ENCODE assay signal across 1 cellular context in genomic region chr16:12257926-12258561, GRCh38.
TF ChIP-seq lines count a peak whose summit lies in the region.

No MANE protein-coding gene starts in this region.

TF ChIP-seq in HepG2, 621 proteins besides CTCF, POLR2A, EP300 and RAD21 (continued from another document and continues in another):
- TF ChIP-seq ZNF572 (CRISPR knock-in tag; IDR thresholded peaks at IDR 0.05) = peak; percentile 40; the same call in 1 of the 2 replicates
- no peak for TF ChIP-seq GPN1 (CRISPR knock-in tag; IDR thresholded peaks at IDR 0.05; ENCODE audit: borderline replicate concordance)
- peak; percentile 86; the same call in 1 of the 2 replicates for TF ChIP-seq ZKSCAN8 (CRISPR knock-in tag; IDR thresholded peaks at IDR 0.05; ENCODE audit: borderline replicate concordance)
- peak; percentile 80; the same call in 1 of the 2 replicates for TF ChIP-seq MIER2 (CRISPR knock-in tag; IDR thresholded peaks at IDR 0.05)
- TF ChIP-seq ZNF225 (CRISPR knock-in tag; IDR thresholded peaks at IDR 0.05) = 0 out of 2 replicates have a peak, but pooled peaks have one; percentile 30
- peak; percentile 96 for TF ChIP-seq ZBTB25 (CRISPR knock-in tag; IDR thresholded peaks at IDR 0.05)
- peak; percentile 62; the same call in 1 of the 2 replicates for TF ChIP-seq ZNF317 (CRISPR knock-in tag; IDR thresholded peaks at IDR 0.05)
- TF ChIP-seq ZNF281 (CRISPR knock-in tag; IDR thresholded peaks at IDR 0.05; ENCODE audit: borderline replicate concordance) = peak; percentile 19; the same call in 1 of the 2 replicates
- TF ChIP-seq MTA1 (CRISPR knock-in tag; IDR thresholded peaks at IDR 0.05; ENCODE audit: borderline replicate concordance) = peak; percentile 65; the same call in 1 of the 2 replicates
- TF ChIP-seq RFX1 (IDR thresholded peaks at IDR 0.05) = no peak
- TF ChIP-seq ZNF407 (CRISPR knock-in tag; IDR thresholded peaks at IDR 0.05; ENCODE audit: not compliant biosample characterization) = peak; percentile 19
- TF ChIP-seq GATAD1 (CRISPR knock-in tag; IDR thresholded peaks at IDR 0.05) = peak; percentile 79
- no peak for TF ChIP-seq PREB (CRISPR knock-in tag; IDR thresholded peaks at IDR 0.05)
- TF ChIP-seq NONO (IDR thresholded peaks at IDR 0.05) = no peak
- peak; percentile 91 for TF ChIP-seq NONO (CRISPR knock-in tag; conservative IDR thresholded peaks at IDR 0.05)
- peak; percentile 94; the same call in 1 of the 2 replicates for TF ChIP-seq TBX2 (CRISPR knock-in tag; IDR thresholded peaks at IDR 0.05; ENCODE audit: borderline replicate concordance)
- TF ChIP-seq ZFP62 (CRISPR knock-in tag; IDR thresholded peaks at IDR 0.05) = no peak
- TF ChIP-seq ZFP91 (CRISPR knock-in tag; IDR thresholded peaks at IDR 0.05; ENCODE audit: borderline replicate concordance) = peak; percentile 83
- TF ChIP-seq ZBTB33 (CRISPR knock-in tag; IDR thresholded peaks at IDR 0.05) = peak; percentile 50; the same call in 1 of the 2 replicates
- 0 out of 2 replicates have a peak, but pooled peaks have one; percentile 86 for TF ChIP-seq ZXDC (CRISPR knock-in tag; IDR thresholded peaks at IDR 0.05)
- TF ChIP-seq DDIT3 (CRISPR knock-in tag; IDR thresholded peaks at IDR 0.05) = no peak
- TF ChIP-seq ZGPAT (CRISPR knock-in tag; IDR thresholded peaks at IDR 0.05) = peak; percentile 94
- TF ChIP-seq FOSL2 (CRISPR knock-in tag; IDR thresholded peaks at IDR 0.05) = peak; percentile 80
- TF ChIP-seq CBX2 (IDR thresholded peaks at IDR 0.05; ENCODE audit: low read depth, low read length) = no peak
- TF ChIP-seq CBX2 (CRISPR knock-in tag; IDR thresholded peaks at IDR 0.05; ENCODE audit: low read depth) = 0 out of 2 replicates have a peak, but pooled peaks have one; percentile 29
- TF ChIP-seq ZNF160 (CRISPR knock-in tag; IDR thresholded peaks at IDR 0.05) = no peak; the same call in 1 of the 2 replicates
- TF ChIP-seq THYN1 (CRISPR knock-in tag; IDR thresholded peaks at IDR 0.05; ENCODE audit: borderline replicate concordance, low read depth) = 0 out of 2 replicates have a peak, but pooled peaks have one; percentile 64
- peak; percentile 47; the same call in 1 of the 2 replicates for TF ChIP-seq SP140L (CRISPR knock-in tag; IDR thresholded peaks at IDR 0.05; ENCODE audit: borderline replicate concordance)
- peak; percentile 78; the same call in 1 of the 2 replicates for TF ChIP-seq TBP (CRISPR knock-in tag; IDR thresholded peaks at IDR 0.05)
- no peak for TF ChIP-seq ZNF660 (CRISPR knock-in tag; IDR thresholded peaks at IDR 0.05; ENCODE audit: borderline replicate concordance, low read depth)
- no peak for TF ChIP-seq HNRNPL (IDR thresholded peaks at IDR 0.05; ENCODE audit: low read depth, low read length)
- TF ChIP-seq AHR (CRISPR knock-in tag; IDR thresholded peaks at IDR 0.05) = peak; percentile 56; the same call in 1 of the 2 replicates
- TF ChIP-seq PRMT3 (CRISPR knock-in tag; IDR thresholded peaks at IDR 0.05; ENCODE audit: borderline replicate concordance, low read depth) = peak; percentile 84; the same call in 1 of the 2 replicates
- TF ChIP-seq MAX (IDR thresholded peaks at IDR 0.05) = peak; percentile 87
- 0 out of 2 replicates have a peak, but pooled peaks have one; percentile 71 for TF ChIP-seq DNMT1 (CRISPR knock-in tag; IDR thresholded peaks at IDR 0.05)
